8 cellular contexts compared by ENCODE assay signal in the genomic region with DNA sequence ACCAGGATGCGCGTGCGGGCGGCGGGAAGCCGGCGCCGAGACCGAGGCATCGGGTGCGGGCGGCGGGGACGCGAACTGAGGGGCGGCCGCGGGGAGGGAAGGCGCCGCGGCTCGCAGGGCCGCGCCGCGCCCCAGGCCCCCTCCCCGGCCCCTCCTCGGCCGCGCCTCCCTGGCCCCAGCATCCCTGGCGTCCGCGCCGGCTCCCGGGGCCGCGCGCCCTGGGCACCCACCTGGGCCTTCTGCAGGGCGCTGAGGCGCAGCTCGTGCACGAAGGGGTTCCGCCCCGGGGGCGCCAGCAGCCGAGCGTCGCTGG. TPM values are rescaled to one million over a fixed set of nuclear protein-coding genes. Genes with fewer than 3 reads are reported as not detected.
DNase-seq lines count a peak whose midpoint lies in the region; ATAC-seq, FAIRE-seq and TF ChIP-seq lines count a peak whose summit lies in the region.

No MANE protein-coding gene starts in this region.

- peak overlapping the region; percentile 65 for H3K4me3 ChIP-seq in GM12875 (ENCODE audit: low read depth, low read length)
- peak overlapping the region; percentile 62 for H3K4me3 ChIP-seq in Jurkat, Clone E6-1 (ENCODE audit: low read length)

- FAIRE-seq in GM12891 (lab: Jason Lieb, UNC): no peak

- no peak for DNase-seq in Jurkat, Clone E6-1 (ENCODE audit: low read depth, low spot score)
- no peak for DNase-seq in chondrocyte (ENCODE audit: low spot score)
- DNase-seq in naive B cell: no peak
- DNase-seq in stimulated activated naive CD4-positive, alpha-beta T cell treated with Interleukin-2 at 50 U/mL for 16 hours (lab: John Stamatoyannopoulos, UW): no peak
- no peak for DNase-seq in GM12891 (ENCODE audit: insufficient read length, low spot score)
- DNase-seq in posterior vena cava (ENCODE audit: low spot score): no peak

- no peak for TF ChIP-seq CTCF in GM12875 (IDR thresholded peaks at IDR 0.05; ENCODE audit: borderline replicate concordance, insufficient read depth, low read depth, low read length)
- no peak for TF ChIP-seq CTCF in chondrocyte (IDR thresholded peaks at IDR 0.05)

- H3K4me3 Mint-ChIP-seq in chondrocyte (ENCODE audit: unreplicated experiment) (peak overlapping the region; percentile 80), naive B cell (peak overlapping the region in 6 of 8 donors; percentile 47 to 84 (median 73))

- H3K27ac Mint-ChIP-seq in chondrocyte (ENCODE audit: unreplicated experiment): no peak overlapping the region
- no peak overlapping the region for H3K27ac Mint-ChIP-seq in naive B cell

- no peak for TF ChIP-seq POLR2A in GM12891 (IDR thresholded peaks at IDR 0.05; ENCODE audit: low read depth, low read length)

- peaks cover 3% of the 10 kb centered on the region for H3K36me3 Mint-ChIP-seq in chondrocyte (ENCODE audit: low read depth)
- no peaks in the 10 kb centered on the region for H3K36me3 Mint-ChIP-seq in naive B cell

- peaks cover 15% of the 10 kb centered on the region for H3K4me1 Mint-ChIP-seq in chondrocyte (ENCODE audit: low read depth)
- H3K4me1 Mint-ChIP-seq in naive B cell: peaks cover 31 to 65% (median 43%) of the 10 kb centered on the region in 3 donors

- no peaks in the 10 kb centered on the region for H3K9me3 Mint-ChIP-seq in chondrocyte (ENCODE audit: low read depth)
- no peaks in the 10 kb centered on the region for H3K9me3 Mint-ChIP-seq in naive B cell

- H3K27me3 Mint-ChIP-seq in chondrocyte (ENCODE audit: low read depth) (peaks cover 7% of the 10 kb centered on the region), naive B cell (no peaks in the 10 kb centered on the region)

- intact Hi-C loops in posterior vena cava (cut with DNase I): no loop called here

- ATAC-seq in GM21576 (IDR thresholded peaks at IDR 0.05; ENCODE audit: unreplicated experiment) (peak; percentile 24), naive B cell (ENCODE audit: low read depth in 2 of 2) (peak; percentile 63 to 67)

TF ChIP-seq in GM12891, 5 proteins besides CTCF, POLR2A, EP300 and RAD21:
- TF ChIP-seq PAX5 (IDR thresholded peaks at IDR 0.05; ENCODE audit: insufficient read depth, low read length, severe bottlenecking): no peak
- no peak for TF ChIP-seq POLR2AphosphoS5 (IDR thresholded peaks at IDR 0.05; ENCODE audit: low read depth, low read length)
- no peak for TF ChIP-seq SPI1 (IDR thresholded peaks at IDR 0.05; ENCODE audit: low read depth, low read length)

RNA-seq across cellular contexts. Expression of a gene that starts 0.3 kb away (rescaled TPM):
- polyA plus RNA-seq in Jurkat, Clone E6-1 (2012; ENCODE audit: insufficient read depth, insufficient read length): 47.8 TPM
- total RNA-seq in chondrocyte: 39.9 to 49.4 TPM (median 46.4 TPM) in 3 replicates
- polyA plus RNA-seq in naive B cell (ENCODE audit: low read depth in 6 of 6): 10 to 100 TPM; 19.5 to 63.3 (median 52.7) TPM
- polyA plus RNA-seq in GM12891 (2012; ENCODE audit: low read depth, missing spikeins): 54.4 TPM
- total RNA-seq in posterior vena cava: 10 to 100 TPM; 30.8 to 36.9 TPM
